8 cellular contexts compared by ENCODE assay signal in genomic region chr14:95496111-95496681, GRCh38. TPM values are rescaled to one million over a fixed set of nuclear protein-coding genes. Genes with fewer than 3 reads are reported as not detected.
DNase-seq lines count a peak whose midpoint lies in the region; ATAC-seq and TF ChIP-seq lines count a peak whose summit lies in the region.

No MANE protein-coding gene starts in this region.

- TF ChIP-seq CTCF in fibroblast of pulmonary artery (IDR thresholded peaks at IDR 0.05; ENCODE audit: low read length, missing control alignments): no peak
- TF ChIP-seq CTCF in thoracic aorta (IDR thresholded peaks at IDR 0.05): no peak
- no peak for TF ChIP-seq CTCF in GM13977 (IDR thresholded peaks at IDR 0.05; ENCODE audit: extremely low read depth, insufficient read depth, missing control alignments)

- peaks cover 39% of the 10 kb centered on the region for H3K36me3 Mint-ChIP-seq in activated T-cell treated with anti-CD3 and anti-CD28 coated beads, Interleukin-2, amount 50 U/mL, for 24 hours (ENCODE audit: low read depth)

- in situ Hi-C loops in GM13977 (cut with MboI; ENCODE audit: low pct_unique_long_range_greater_than_20kb, low sequenced_read_pairs, unreplicated experiment): no loop called here

- no peak for DNase-seq in activated T-cell treated with anti-CD3 and anti-CD28 coated beads, Interleukin-2, amount 50 U/mL, for 24 hours
- DNase-seq in activated T-cell treated with anti-CD3 and anti-CD28 coated beads for 4 hours (no peak), LHCN-M2 (ENCODE audit: low read depth) (peak; percentile 59), fibroblast of pulmonary artery (ENCODE audit: low read depth) (peak; percentile 57), thoracic aorta (ENCODE audit: low spot score) (no peak), pons (ENCODE audit: low spot score) (no peak), GM13977 (ENCODE audit: low spot score) (no peak), NCI-H2029 (lab: John Stamatoyannopoulos, UW) (no peak)

- H3K9me3 ChIP-seq in thoracic aorta: no peaks in the 10 kb centered on the region

- H3K4me3 Mint-ChIP-seq in activated T-cell treated with anti-CD3 and anti-CD28 coated beads, Interleukin-2, amount 50 U/mL, for 24 hours: peak overlapping the region; percentile 32

- H3K4me1 ChIP-seq in thoracic aorta (ENCODE audit: control insufficient read depth in 1 of 2, low read depth in 2 of 2): peaks cover 44 to 62% of the 10 kb centered on the region in 2 donors

- H3K27ac Mint-ChIP-seq in activated T-cell treated with anti-CD3 and anti-CD28 coated beads, Interleukin-2, amount 50 U/mL, for 24 hours: peak overlapping the region; percentile 88

- no peaks in the 10 kb centered on the region for H3K36me3 ChIP-seq in thoracic aorta

- no peaks in the 10 kb centered on the region for H3K9me3 Mint-ChIP-seq in activated T-cell treated with anti-CD3 and anti-CD28 coated beads, Interleukin-2, amount 50 U/mL, for 24 hours

- no peaks in the 10 kb centered on the region for H3K27me3 ChIP-seq in thoracic aorta (replicated peaks; ENCODE audit: insufficient read depth)

- peaks cover 62% of the 10 kb centered on the region for H3K4me1 Mint-ChIP-seq in activated T-cell treated with anti-CD3 and anti-CD28 coated beads, Interleukin-2, amount 50 U/mL, for 24 hours (ENCODE audit: low read depth)

- H3K4me3 ChIP-seq in fibroblast of pulmonary artery (replicated peaks; ENCODE audit: low read depth, low read length): no peak overlapping the region
- H3K4me3 ChIP-seq in thoracic aorta: no peak overlapping the region

- no peak for ATAC-seq in thoracic aorta (ENCODE audit: insufficient number of reproducible peaks, low FRiP score, low read depth)

- H3K27ac ChIP-seq in thoracic aorta: peak overlapping the region; percentile 0 to 56

- H3K27me3 Mint-ChIP-seq in activated T-cell treated with anti-CD3 and anti-CD28 coated beads, Interleukin-2, amount 50 U/mL, for 24 hours: no peaks in the 10 kb centered on the region

RNA-seq across cellular contexts. Expression of gene SYNE3, which starts 20.3 kb away (rescaled TPM):
- total RNA-seq in LHCN-M2 (2014; rRNA removed) (8.4 and 12.5 TPM in 2 replicates), thoracic aorta (10 to 100 TPM; 29.5 to 43.4 TPM)
- polyA plus RNA-seq in LHCN-M2 (2012): 3.2 TPM

RNA-seq across cellular contexts. Expression of gene GLRX5, which starts 38.7 kb away (rescaled TPM):
- total RNA-seq in LHCN-M2 (2014; rRNA removed): 39.9 and 46.9 TPM in 2 replicates
- 37.3 TPM for polyA plus RNA-seq in LHCN-M2 (2012)
- total RNA-seq in thoracic aorta: 10 to 100 TPM; 19.6 to 22.9 TPM

Comparison
In these comparisons a context has a peak if more than half of its experiments do, and no peak if none do; other contexts are left out.
1. DNase-seq: peak in LHCN-M2 (single experiment) and fibroblast of pulmonary artery (single experiment); none in activated T-cell treated with anti-CD3 and anti-CD28 coated beads, Interleukin-2, amount 50 U/mL, for 24 hours (single experiment), activated T-cell treated with anti-CD3 and anti-CD28 coated beads for 4 hours (single experiment), thoracic aorta (single experiment), pons (single experiment), GM13977 (single experiment) and NCI-H2029 (single experiment).